Comparison of ENCODE assay signal across 18 cellular contexts in genomic region chr4:109973529-109973905, GRCh38.
"Had no signal": no experiment of that assay in that cellular context is flagged by ENCODE, and none has a peak within 500 bp of the region (broad histone marks: within the 10 kb centered on the region; RNA-seq: fewer than 3 reads in every experiment).

No MANE protein-coding gene starts in this region.

- H3K27ac ChIP-seq: adrenal gland, coronary artery, gastrocnemius medialis, ovary had no signal

- H3K9me3 ChIP-seq: adrenal gland, gastrocnemius medialis, ovary had no signal

- H3K27ac Mint-ChIP-seq: nephron progenitor cell; stimulated activated naive CD8-positive, alpha-beta T cell treated with anti-CD3 and anti-CD28 coated beads, Interleukin-15, Interleukin-2, amounts not matched to agents 100 ng/mL and 50 ng/mL, for 24 hours had no signal

- H3K4me1 ChIP-seq: adrenal gland, gastrocnemius medialis had no signal

- H3K9me3 Mint-ChIP-seq: immature natural killer cell; nephron progenitor cell; stimulated activated naive CD8-positive, alpha-beta T cell treated with anti-CD3 and anti-CD28 coated beads, Interleukin-15, Interleukin-2, amounts not matched to agents 100 ng/mL and 50 ng/mL, for 24 hours had no signal

- H3K4me3 ChIP-seq: adrenal gland, coronary artery, gastrocnemius medialis, lung, ovary had no signal

- ATAC-seq: activated CD4-positive, CD25-positive, alpha-beta regulatory T cell treated with anti-CD3 and anti-CD28 coated beads, Interleukin-2, amount 50 U/mL, for 24 hours; gastrocnemius medialis; left cardiac atrium had no signal

- H3K27me3 ChIP-seq: adrenal gland, gastrocnemius medialis, ovary had no signal

- DNase-seq: activated CD4-positive, alpha-beta T cell treated with anti-CD3 and anti-CD28 coated beads, Interleukin-2, amount 50 U/mL, for 4 hours; activated naive CD4-positive, alpha-beta T cell treated with anti-CD3 and anti-CD28 coated beads, Interleukin-2, amount 50 U/mL, for 16 hours; activated T-cell treated with anti-CD3 and anti-CD28 coated beads, Interleukin-2, amount 50 U/mL, for 1 hour; adrenal gland; effector CD4-positive, alpha-beta T cell; gastrocnemius medialis; immature natural killer cell; left cardiac atrium; nephron progenitor cell; ovary; stimulated activated CD4-positive, alpha-beta T cell treated with anti-CD3 and anti-CD28 coated beads, Interleukin-15, amount 100 ng/mL, for 24 hours; stimulated activated CD4-positive, alpha-beta T cell treated with anti-CD3 and anti-CD28 coated beads, Interleukin-4, amount 100 ng/mL, for 24 hours; T-helper 2 cell had no signal

- H3K36me3 ChIP-seq: adrenal gland, ovary had no signal

- H3K36me3 Mint-ChIP-seq: immature natural killer cell had no signal

- H3K4me3 Mint-ChIP-seq: nephron progenitor cell; stimulated activated naive CD8-positive, alpha-beta T cell treated with anti-CD3 and anti-CD28 coated beads, Interleukin-15, Interleukin-2, amounts not matched to agents 100 ng/mL and 50 ng/mL, for 24 hours had no signal

- FAIRE-seq: urothelium cell line had no signal
